Comparison of ENCODE assay signal across 8 cellular contexts in the genomic region with DNA sequence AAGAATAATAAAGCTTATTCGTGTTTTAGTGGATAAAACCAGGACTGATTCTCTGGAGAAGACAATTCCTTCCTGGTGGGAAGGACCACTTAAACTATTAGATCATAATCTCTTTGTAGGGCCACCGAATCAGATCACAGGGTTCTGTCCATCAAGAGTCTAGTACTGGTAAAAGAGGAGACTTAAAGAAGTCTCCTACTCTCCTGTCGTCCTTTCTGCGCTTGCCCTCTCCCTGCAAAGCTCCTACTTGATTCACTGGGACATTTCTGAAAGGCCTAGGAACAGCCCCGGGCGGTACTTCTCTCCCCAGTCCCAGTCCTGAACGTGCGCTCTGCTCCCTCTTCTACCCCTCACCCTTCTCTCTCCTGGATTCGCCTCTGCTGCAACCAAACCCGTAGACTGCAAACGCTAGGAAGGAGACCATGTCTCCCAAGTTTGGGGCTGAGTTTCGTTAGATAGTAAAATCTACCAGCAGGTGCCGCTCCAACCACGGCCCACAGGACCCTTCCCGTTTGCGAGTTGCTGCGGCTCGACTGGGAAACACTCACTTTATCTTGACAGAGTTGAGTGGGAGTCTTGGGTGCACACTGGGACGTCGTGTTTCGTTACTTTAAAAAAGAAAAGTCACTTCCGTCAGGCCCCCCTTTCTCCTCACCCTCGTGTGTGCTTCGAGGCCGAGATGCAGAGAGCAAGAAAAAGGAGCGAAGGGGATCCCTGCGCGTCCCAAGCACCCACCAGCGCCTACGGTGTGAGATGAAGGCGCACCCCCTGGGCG. TPM values are rescaled to one million over a fixed set of nuclear protein-coding genes. Genes with fewer than 3 reads are reported as not detected.
DNase-seq lines count a peak whose midpoint lies in the region; ATAC-seq and TF ChIP-seq lines count a peak whose summit lies in the region.

No MANE protein-coding gene starts in this region.

- H3K4me3 Mint-ChIP-seq in dendritic cell treated with granulocyte-macrophage colony-stimulating factor and Interleukin-4, amounts not matched to agents 40 ng/mL and 50 ng/mL, for 4 days, result peak overlapping the region; percentile 61

- peak; percentile 83 to 92 (median 89) for ATAC-seq in right lobe of liver
- ATAC-seq in GM18909 (IDR thresholded peaks at IDR 0.05; ENCODE audit: poor library complexity, unreplicated experiment), result no peak

- 4% methylated on average over 25 of the region's 32 CpGs for WGBS in right lobe of liver (ENCODE audit: insufficient coverage, low coverage, low lambda C conversion rate, missing lambda C conversion rate)

- H3K27ac ChIP-seq in right lobe of liver, result no peak overlapping the region

- peaks cover 0 to 14% of the 10 kb centered on the region in 2 donors for H3K27me3 ChIP-seq in right lobe of liver

- intact Hi-C loops in dendritic cell treated with granulocyte-macrophage colony-stimulating factor and Interleukin-4, amounts not matched to agents 40 ng/mL and 50 ng/mL, for 4 days (cut with micrococcal nuclease), result loop anchor here (1.0 to 10.0 kb wide), 7 partner anchors 43 to 487 kb away; a partner anchor contains a TSS
- intact Hi-C loops in right lobe of liver (cut with DNase I), result no loop called here

- no peaks in the 10 kb centered on the region for H3K9me3 Mint-ChIP-seq in dendritic cell treated with granulocyte-macrophage colony-stimulating factor and Interleukin-4, amounts not matched to agents 40 ng/mL and 50 ng/mL, for 4 days

- peaks cover 0 to 13% (median 0%) of the 10 kb centered on the region in 4 donors for H3K4me1 ChIP-seq in right lobe of liver

- peak; percentile 6 to 11 for DNase-seq in SHP77 (lab: John Stamatoyannopoulos, UW)
- DNase-seq in SHP77 treated with DMSO at 0.1 percent for 48 hours (lab: John Stamatoyannopoulos, UW), result no peak
- DNase-seq in NCI-H2196 treated with DMSO at 0.1 percent for 48 hours (lab: John Stamatoyannopoulos, UW; ENCODE audit: unreplicated experiment), result peak; percentile 1
- DNase-seq in activated CD4-positive, alpha-beta T cell treated with anti-CD3 and anti-CD28 coated beads for 24 hours (ENCODE audit: low read depth in 2 of 2), result peak; percentile 59 to 67
- DNase-seq in right lobe of liver, result peak; percentile 58 to 69 (median 63)
- peak; percentile 44 to 52 (median 51) for DNase-seq in stimulated activated CD4-positive, alpha-beta T cell treated with anti-CD3 and anti-CD28 coated beads, TNF-alpha, amount 100 ng/mL, for 4 hours (ENCODE audit: low read depth in 3 of 3)

- peaks cover 32% of the 10 kb centered on the region for H3K27me3 Mint-ChIP-seq in dendritic cell treated with granulocyte-macrophage colony-stimulating factor and Interleukin-4, amounts not matched to agents 40 ng/mL and 50 ng/mL, for 4 days

- peak overlapping the region in 1 of 3 donors; percentile 16 for H3K4me3 ChIP-seq in right lobe of liver

- peaks cover 49% of the 10 kb centered on the region for H3K4me1 Mint-ChIP-seq in dendritic cell treated with granulocyte-macrophage colony-stimulating factor and Interleukin-4, amounts not matched to agents 40 ng/mL and 50 ng/mL, for 4 days (ENCODE audit: low read depth)

- H3K36me3 ChIP-seq in right lobe of liver, result no peaks in the 10 kb centered on the region

- no peak for TF ChIP-seq POLR2A in right lobe of liver (IDR thresholded peaks at IDR 0.05)

- no peaks in the 10 kb centered on the region for H3K9me3 ChIP-seq in right lobe of liver

- no peaks in the 10 kb centered on the region for H3K36me3 Mint-ChIP-seq in dendritic cell treated with granulocyte-macrophage colony-stimulating factor and Interleukin-4, amounts not matched to agents 40 ng/mL and 50 ng/mL, for 4 days (ENCODE audit: low read depth)

- H3K27ac Mint-ChIP-seq in dendritic cell treated with granulocyte-macrophage colony-stimulating factor and Interleukin-4, amounts not matched to agents 40 ng/mL and 50 ng/mL, for 4 days, result peak overlapping the region; percentile 6

- peak; percentile 41 to 67 (median 64) for TF ChIP-seq CTCF in right lobe of liver (IDR thresholded peaks at IDR 0.05)

RNA-seq across cellular contexts. Expression of a gene that starts 1.0 kb away (rescaled TPM):
- not detected for total RNA-seq in right lobe of liver

RNA-seq across cellular contexts. Expression of a gene that starts 21.5 kb away (rescaled TPM):
- under 1 TPM in 5 of 6 experiments, not detected in 1; under 0.01 to 1.00 (median 0.14) TPM for total RNA-seq in right lobe of liver

RNA-seq across cellular contexts. Expression of a gene that starts 30.9 kb away (rescaled TPM):
- not detected for total RNA-seq in right lobe of liver

RNA-seq across cellular contexts. Expression of a gene that starts 46.1 kb away (rescaled TPM):
- total RNA-seq in right lobe of liver, result under 1 TPM in 1 of 6 experiments, not detected in 5; 0.16 TPM
